In genomic region chr14:80434574-80435321, GRCh38 we compare ENCODE assay signal across 16 cellular contexts.
A peak's percentile ranks its signal among the peaks of the same experiment; 100 is the strongest.
DNase-seq lines count a peak whose midpoint lies in the region; ATAC-seq, FAIRE-seq and TF ChIP-seq lines count a peak whose summit lies in the region.
"Had no signal": no experiment of that assay in that cellular context is flagged by ENCODE, and none has a peak within 500 bp of the region (broad histone marks: within the 10 kb centered on the region; RNA-seq: fewer than 3 reads in every experiment).

No MANE protein-coding gene starts in this region.

- CTCF ChIA-PET in WTC11 (lab: Charles Lee): interaction anchor here (0.6 kb wide), 1 partner anchor 55 kb away, joined by 4 read pairs; no protein-coding TSS in a partner anchor

- no peak for TF ChIP-seq EP300 in ovary (IDR thresholded peaks at IDR 0.05)

- peak; percentile 71 for ATAC-seq in WTC11
- ATAC-seq in effector memory CD8-positive, alpha-beta T cell (replicated peaks): no peak
- ATAC-seq: left cardiac atrium had no signal

- H3K9me3 ChIP-seq in HUES6 (ENCODE audit: control insufficient read depth, insufficient read depth, low read depth, low read length) (no peaks in the 10 kb centered on the region), ovary (no peaks in the 10 kb centered on the region)

- H3K4me1 ChIP-seq in HUES6 (ENCODE audit: control insufficient read depth, insufficient read depth, low read length) (peaks cover 10% of the 10 kb centered on the region), ovary (ENCODE audit: insufficient read depth) (no peaks in the 10 kb centered on the region)
- H3K4me1 ChIP-seq: transverse colon had no signal

- no peak overlapping the region for H3K4me3 ChIP-seq in HUES6 (ENCODE audit: low read depth, low read length)
- no peak overlapping the region for H3K4me3 ChIP-seq in ovary
- H3K4me3 ChIP-seq: transverse colon had no signal

- H3K4me1 Mint-ChIP-seq in WTC11: peaks cover 7% of the 10 kb centered on the region
- H3K4me1 Mint-ChIP-seq in effector memory CD8-positive, alpha-beta T cell (ENCODE audit: low read depth in 2 of 2): no peaks in the 10 kb centered on the region
- H3K4me1 Mint-ChIP-seq: activated CD4-positive, alpha-beta memory T cell treated with anti-CD3 and anti-CD28 coated beads, Interleukin-2, amount 10 ng/mL, durations not matched to agents 7 days and 5 days; activated naive CD8-positive, alpha-beta T cell treated with anti-CD3 and anti-CD28 coated beads for 36 hours had no signal

- H3K9me3 Mint-ChIP-seq in WTC11: peaks cover 32% of the 10 kb centered on the region
- H3K9me3 Mint-ChIP-seq in effector memory CD8-positive, alpha-beta T cell: peaks cover 4 to 20% of the 10 kb centered on the region in 2 donors

- H3K36me3 Mint-ChIP-seq in WTC11: peaks cover 5% of the 10 kb centered on the region
- no peaks in the 10 kb centered on the region for H3K36me3 Mint-ChIP-seq in effector memory CD8-positive, alpha-beta T cell (ENCODE audit: insufficient read depth)
- H3K36me3 Mint-ChIP-seq: activated naive CD8-positive, alpha-beta T cell treated with anti-CD3 and anti-CD28 coated beads for 36 hours had no signal

- H3K27ac ChIP-seq in HUES6 (ENCODE audit: low read depth, low read length): peak overlapping the region; percentile 26; the same call in 1 of the 2 replicates
- H3K27ac ChIP-seq in ovary: no peak overlapping the region
- H3K27ac ChIP-seq: transverse colon had no signal

- H3K27me3 Mint-ChIP-seq in WTC11 (ENCODE audit: low read depth): no peaks in the 10 kb centered on the region
- H3K27me3 Mint-ChIP-seq in effector memory CD8-positive, alpha-beta T cell: no peaks in the 10 kb centered on the region
- H3K27me3 Mint-ChIP-seq: activated CD4-positive, alpha-beta memory T cell treated with anti-CD3 and anti-CD28 coated beads, Interleukin-2, amount 10 ng/mL, durations not matched to agents 7 days and 5 days; activated naive CD8-positive, alpha-beta T cell treated with anti-CD3 and anti-CD28 coated beads for 36 hours had no signal

- H3K27ac Mint-ChIP-seq in WTC11: no peak overlapping the region
- no peak overlapping the region for H3K27ac Mint-ChIP-seq in effector memory CD8-positive, alpha-beta T cell
- H3K27ac Mint-ChIP-seq: activated CD4-positive, alpha-beta memory T cell treated with anti-CD3 and anti-CD28 coated beads, Interleukin-2, amount 10 ng/mL, durations not matched to agents 7 days and 5 days; activated naive CD8-positive, alpha-beta T cell treated with anti-CD3 and anti-CD28 coated beads for 36 hours had no signal

- no peak for TF ChIP-seq POLR2A in ovary (IDR thresholded peaks at IDR 0.05)

- no peaks in the 10 kb centered on the region for H3K27me3 ChIP-seq in HUES6 (ENCODE audit: control insufficient read depth, insufficient read depth, low read length)
- H3K27me3 ChIP-seq in ovary: no peaks in the 10 kb centered on the region
- H3K27me3 ChIP-seq: transverse colon had no signal

- POLR2A ChIA-PET in WTC11 (lab: Charles Lee): no interaction called here

- no peak overlapping the region for H3K4me3 Mint-ChIP-seq in WTC11
- no peak overlapping the region for H3K4me3 Mint-ChIP-seq in effector memory CD8-positive, alpha-beta T cell
- H3K4me3 Mint-ChIP-seq: activated CD4-positive, alpha-beta memory T cell treated with anti-CD3 and anti-CD28 coated beads, Interleukin-2, amount 10 ng/mL, durations not matched to agents 7 days and 5 days; activated naive CD8-positive, alpha-beta T cell treated with anti-CD3 and anti-CD28 coated beads for 36 hours had no signal

- DNase-seq in ELR (ENCODE audit: low read depth): peak; percentile 69
- no peak for DNase-seq in WTC11 (ENCODE audit: low spot score)
- DNase-seq in UCSD-AML1 (lab: John Stamatoyannopoulos, UW; ENCODE audit: unreplicated experiment): no peak
- no peak for DNase-seq in effector memory CD8-positive, alpha-beta T cell
- DNase-seq in ovary: no peak
- DNase-seq in NCI-H1048 (lab: John Stamatoyannopoulos, UW): no peak
- DNase-seq: activated CD4-positive, alpha-beta memory T cell treated with anti-CD3 and anti-CD28 coated beads, Interleukin-2, amount 10 ng/mL, durations not matched to agents 7 days and 5 days; activated naive CD8-positive, alpha-beta T cell treated with anti-CD3 and anti-CD28 coated beads for 36 hours; activated T-cell treated with anti-CD3 and anti-CD28 coated beads, Interleukin-2, amount 50 U/mL, for 48 hours; caudate nucleus; DMS79 treated with DMSO at 0.1 percent for 48 hours; left cardiac atrium; NCI-H2227 treated with DMSO at 0.1 percent for 48 hours; transverse colon had no signal

- intact Hi-C loops in ovary (cut with DNase I): no loop called here

- WGBS in ovary, 3 donors: 82 to 100% (median 93%) methylated on average over 1 of the region's 1 CpG

- H3K9ac ChIP-seq in HUES6 (ENCODE audit: low read length): no peak overlapping the region

- TF ChIP-seq CTCF in WTC11 (IDR thresholded peaks at IDR 0.05): no peak
- no peak for TF ChIP-seq CTCF in ovary (IDR thresholded peaks at IDR 0.05)

- H3K36me3 ChIP-seq in HUES6 (ENCODE audit: control insufficient read depth, insufficient read depth, low read length) (no peaks in the 10 kb centered on the region), ovary (no peaks in the 10 kb centered on the region)
- H3K36me3 ChIP-seq: transverse colon had no signal

- peak; percentile 33 for FAIRE-seq in islet of Langerhans (lab: Jason Lieb, UNC)

TF ChIP-seq in WTC11, 78 proteins besides CTCF, POLR2A, EP300 and RAD21:
- TF ChIP-seq JUN (CRISPR knock-in tag; IDR thresholded peaks at IDR 0.05) (no peak), PRDM15 (CRISPR knock-in tag; IDR thresholded peaks at IDR 0.05) (peak; percentile 57; the same call in 1 of the 2 replicates), NR2C2 (CRISPR knock-in tag; IDR thresholded peaks at IDR 0.05) (no peak)
- TF ChIP-seq, protein P1, sequence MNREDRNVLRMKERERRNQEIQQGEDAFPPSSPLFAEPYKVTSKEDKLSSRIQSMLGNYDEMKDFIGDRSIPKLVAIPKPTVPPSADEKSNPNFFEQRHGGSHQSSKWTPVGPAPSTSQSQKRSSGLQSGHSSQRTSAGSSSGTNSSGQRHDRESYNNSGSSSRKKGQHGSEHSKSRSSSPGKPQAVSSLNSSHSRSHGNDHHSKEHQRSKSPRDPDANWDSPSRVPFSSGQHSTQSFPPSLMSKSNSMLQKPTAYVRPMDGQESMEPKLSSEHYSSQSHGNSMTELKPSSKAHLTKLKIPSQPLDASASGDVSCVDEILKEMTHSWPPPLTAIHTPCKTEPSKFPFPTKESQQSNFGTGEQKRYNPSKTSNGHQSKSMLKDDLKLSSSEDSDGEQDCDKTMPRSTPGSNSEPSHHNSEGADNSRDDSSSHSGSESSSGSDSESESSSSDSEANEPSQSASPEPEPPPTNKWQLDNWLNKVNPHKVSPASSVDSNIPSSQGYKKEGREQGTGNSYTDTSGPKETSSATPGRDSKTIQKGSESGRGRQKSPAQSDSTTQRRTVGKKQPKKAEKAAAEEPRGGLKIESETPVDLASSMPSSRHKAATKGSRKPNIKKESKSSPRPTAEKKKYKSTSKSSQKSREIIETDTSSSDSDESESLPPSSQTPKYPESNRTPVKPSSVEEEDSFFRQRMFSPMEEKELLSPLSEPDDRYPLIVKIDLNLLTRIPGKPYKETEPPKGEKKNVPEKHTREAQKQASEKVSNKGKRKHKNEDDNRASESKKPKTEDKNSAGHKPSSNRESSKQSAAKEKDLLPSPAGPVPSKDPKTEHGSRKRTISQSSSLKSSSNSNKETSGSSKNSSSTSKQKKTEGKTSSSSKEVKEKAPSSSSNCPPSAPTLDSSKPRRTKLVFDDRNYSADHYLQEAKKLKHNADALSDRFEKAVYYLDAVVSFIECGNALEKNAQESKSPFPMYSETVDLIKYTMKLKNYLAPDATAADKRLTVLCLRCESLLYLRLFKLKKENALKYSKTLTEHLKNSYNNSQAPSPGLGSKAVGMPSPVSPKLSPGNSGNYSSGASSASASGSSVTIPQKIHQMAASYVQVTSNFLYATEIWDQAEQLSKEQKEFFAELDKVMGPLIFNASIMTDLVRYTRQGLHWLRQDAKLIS (CRISPR knock-in tag; IDR thresholded peaks at IDR 0.05; ENCODE audit: borderline replicate concordance): no peak
